24 cellular contexts compared by ENCODE assay signal in genomic region chr20:35021063-35021462, GRCh38.
DNase-seq lines count a peak whose midpoint lies in the region; ATAC-seq, FAIRE-seq and TF ChIP-seq lines count a peak whose summit lies in the region.
"Had no signal": no experiment of that assay in that cellular context is flagged by ENCODE, and none has a peak within 500 bp of the region (broad histone marks: within the 10 kb centered on the region; RNA-seq: fewer than 3 reads in every experiment).

No MANE protein-coding gene starts in this region.

- no peaks in the 10 kb centered on the region for H3K27me3 ChIP-seq in layer of hippocampus (ENCODE audit: control insufficient read depth, insufficient read depth, low read length)
- H3K27me3 ChIP-seq: BLaER1, upper lobe of right lung had no signal

- no peaks in the 10 kb centered on the region for H3K27me3 Mint-ChIP-seq in chondrocyte (ENCODE audit: low read depth)
- H3K27me3 Mint-ChIP-seq: stimulated activated memory B cell treated with anti-CD40 and anti-IgM and Interleukin-4, amounts not matched to agents 10 μg/mL and 1 μg/mL and 100 μg/mL, for 72 hours had no signal

- H3K27ac Mint-ChIP-seq in chondrocyte (ENCODE audit: unreplicated experiment), result no peak overlapping the region
- peak overlapping the region; percentile 17 for H3K27ac Mint-ChIP-seq in stimulated activated effector memory CD8-positive, alpha-beta T cell treated with anti-CD3 and anti-CD28 coated beads, Interleukin-12 subunit alpha, Interleukin-12 subunit beta, amount 100 ng/mL, for 72 hours
- H3K27ac Mint-ChIP-seq: activated naive CD4-positive, alpha-beta T cell treated with anti-CD3 and anti-CD28 coated beads for 36 hours; stimulated activated memory B cell treated with anti-CD40 and anti-IgM and Interleukin-4, amounts not matched to agents 10 μg/mL and 1 μg/mL and 100 μg/mL, for 72 hours had no signal

- no peak for ATAC-seq in stimulated activated effector memory CD8-positive, alpha-beta T cell treated with anti-CD3 and anti-CD28 coated beads, Interleukin-12 subunit alpha, Interleukin-12 subunit beta, amount 100 ng/mL, for 72 hours
- ATAC-seq: stimulated activated memory B cell treated with anti-CD40 and anti-IgM and Interleukin-4, amounts not matched to agents 10 μg/mL and 1 μg/mL and 100 μg/mL, for 72 hours; upper lobe of right lung had no signal

- H3K9me3 ChIP-seq in kidney (ENCODE audit: control insufficient read depth in 1 of 2, low read length in 2 of 2), result no peaks in the 10 kb centered on the region
- H3K9me3 ChIP-seq: BLaER1, upper lobe of right lung had no signal

- H3K9me3 Mint-ChIP-seq in chondrocyte (ENCODE audit: low read depth), result no peaks in the 10 kb centered on the region
- H3K9me3 Mint-ChIP-seq in stimulated activated effector memory CD8-positive, alpha-beta T cell treated with anti-CD3 and anti-CD28 coated beads, Interleukin-12 subunit alpha, Interleukin-12 subunit beta, amount 100 ng/mL, for 72 hours, result no peaks in the 10 kb centered on the region
- H3K9me3 Mint-ChIP-seq: activated naive CD4-positive, alpha-beta T cell treated with anti-CD3 and anti-CD28 coated beads for 36 hours; stimulated activated memory B cell treated with anti-CD40 and anti-IgM and Interleukin-4, amounts not matched to agents 10 μg/mL and 1 μg/mL and 100 μg/mL, for 72 hours; T-helper 2 cell treated with Interferon-gamma antibody and Interleukin-4, amounts not matched to agents 5 μg/mL and 100 μg/mL, for 36 hours had no signal

- H3K4me3 ChIP-seq in kidney (ENCODE audit: low read length in 2 of 2), result no peak overlapping the region
- H3K4me3 ChIP-seq: BLaER1, smooth muscle cell, upper lobe of right lung had no signal

- no peak overlapping the region for H3K4me3 Mint-ChIP-seq in chondrocyte (ENCODE audit: unreplicated experiment)
- no peak overlapping the region for H3K4me3 Mint-ChIP-seq in stimulated activated effector memory CD8-positive, alpha-beta T cell treated with anti-CD3 and anti-CD28 coated beads, Interleukin-12 subunit alpha, Interleukin-12 subunit beta, amount 100 ng/mL, for 72 hours
- H3K4me3 Mint-ChIP-seq: activated naive CD4-positive, alpha-beta T cell treated with anti-CD3 and anti-CD28 coated beads for 36 hours; stimulated activated memory B cell treated with anti-CD40 and anti-IgM and Interleukin-4, amounts not matched to agents 10 μg/mL and 1 μg/mL and 100 μg/mL, for 72 hours; T-helper 2 cell treated with Interferon-gamma antibody and Interleukin-4, amounts not matched to agents 5 μg/mL and 100 μg/mL, for 36 hours had no signal

- TF ChIP-seq CTCF in chondrocyte (IDR thresholded peaks at IDR 0.05), result no peak
- no peak for TF ChIP-seq CTCF in kidney (IDR thresholded peaks at IDR 0.05; ENCODE audit: borderline replicate concordance, extremely low read depth, insufficient read depth)

- intact Hi-C loops in kidney (cut with DNase I), result no loop called here

- peaks cover 52% of the 10 kb centered on the region for H3K36me3 Mint-ChIP-seq in chondrocyte (ENCODE audit: low read depth)
- peaks cover 89% of the 10 kb centered on the region for H3K36me3 Mint-ChIP-seq in stimulated activated effector memory CD8-positive, alpha-beta T cell treated with anti-CD3 and anti-CD28 coated beads, Interleukin-12 subunit alpha, Interleukin-12 subunit beta, amount 100 ng/mL, for 72 hours

- no peaks in the 10 kb centered on the region for H3K4me1 ChIP-seq in kidney (ENCODE audit: control insufficient read depth in 1 of 2, insufficient read depth in 1 of 2, low read depth in 1 of 2, low read length in 2 of 2)
- H3K4me1 ChIP-seq: BLaER1, upper lobe of right lung had no signal

- H3K36me3 ChIP-seq in kidney (ENCODE audit: control insufficient read depth in 1 of 2, insufficient read depth in 2 of 2, low read length in 2 of 2), result peaks cover 17 to 23% of the 10 kb centered on the region in 2 donors

- no peak for FAIRE-seq in kidney (lab: Jason Lieb, UNC)
- FAIRE-seq: bronchial epithelial cell, endometrium, H1, HTR-8/SVneo had no signal

- DNase-seq in NCI-H2107 treated with DMSO at 0.1 percent for 48 hours (lab: John Stamatoyannopoulos, UW; ENCODE audit: unreplicated experiment) (peak; percentile 49), NCI-H2107 (lab: John Stamatoyannopoulos, UW) (no peak), chondrocyte (ENCODE audit: low spot score) (peak; percentile 38), kidney tubule cell (ENCODE audit: low spot score) (no peak), kidney (no peak), NCI-H1417 (lab: John Stamatoyannopoulos, UW) (no peak)
- DNase-seq in stimulated activated effector memory CD8-positive, alpha-beta T cell treated with anti-CD3 and anti-CD28 coated beads, Interleukin-12 subunit alpha, Interleukin-12 subunit beta, amount 100 ng/mL, for 72 hours (ENCODE audit: low spot score in 2 of 2), result no peak
- DNase-seq: activated CD4-positive, CD25-positive, alpha-beta regulatory T cell treated with anti-CD3 and anti-CD28 coated beads, Interleukin-2, amount 50 U/mL, for 72 hours; activated CD8-positive, alpha-beta memory T cell treated with anti-CD3 and anti-CD28 coated beads, Interleukin-2, amount 50 U/mL, for 4 hours; activated naive CD4-positive, alpha-beta T cell treated with anti-CD3 and anti-CD28 coated beads for 36 hours; NCI-H226; occipital lobe; SHP77 treated with DMSO at 0.1 percent for 48 hours; upper lobe of right lung had no signal

- H3K27ac ChIP-seq in layer of hippocampus (ENCODE audit: low read depth, low read length) (peak overlapping the region; percentile 23), kidney (ENCODE audit: low read depth in 2 of 2, low read length in 2 of 2) (no peak overlapping the region)
- H3K27ac ChIP-seq: 22Rv1, BLaER1, upper lobe of right lung had no signal

- H3K9ac ChIP-seq in kidney (ENCODE audit: low read length in 2 of 2), result no peak overlapping the region
- H3K9ac ChIP-seq: BLaER1 had no signal

- H3K4me1 Mint-ChIP-seq in chondrocyte (ENCODE audit: low read depth), result no peaks in the 10 kb centered on the region
- peaks cover 9% of the 10 kb centered on the region for H3K4me1 Mint-ChIP-seq in stimulated activated effector memory CD8-positive, alpha-beta T cell treated with anti-CD3 and anti-CD28 coated beads, Interleukin-12 subunit alpha, Interleukin-12 subunit beta, amount 100 ng/mL, for 72 hours

Comparison
In these comparisons a context has a peak if more than half of its experiments do, and no peak if none do; other contexts are left out.
1. DNase-seq: peak in NCI-H2107 treated with DMSO at 0.1 percent for 48 hours (single experiment) and chondrocyte (single experiment); none in NCI-H2107 (single experiment), stimulated activated effector memory CD8-positive, alpha-beta T cell treated with anti-CD3 and anti-CD28 coated beads, Interleukin-12 subunit alpha, Interleukin-12 subunit beta, amount 100 ng/mL, for 72 hours (0 of 2), kidney tubule cell (single experiment), kidney (single experiment) and NCI-H1417 (0 of 3).